ENCODE assay signal across 8 cellular contexts in genomic region chr14:104341532-104342434, GRCh38.
DNase-seq lines count a peak whose midpoint lies in the region; ATAC-seq and TF ChIP-seq lines count a peak whose summit lies in the region.

No MANE protein-coding gene starts in this region.

- no peaks in the 10 kb centered on the region for H3K4me1 ChIP-seq in A673 (ENCODE audit: insufficient read depth, low read length, poor library complexity, severe bottlenecking)
- H3K4me1 ChIP-seq in HEK293 (ENCODE audit: control insufficient read depth, insufficient read depth, low read length): no peaks in the 10 kb centered on the region
- H3K4me1 ChIP-seq in aorta (ENCODE audit: control insufficient read depth in 1 of 2, insufficient read depth in 2 of 2, low read length in 2 of 2): no peaks in the 10 kb centered on the region

- intact Hi-C loops in A673 (cut with micrococcal nuclease; ENCODE audit: unreplicated experiment): loop anchor here (10.0 kb wide), 1 partner anchor 207 kb away; the partner anchor contains the start of gene KIF26A
- intact Hi-C loops in aorta (cut with DNase I): no loop called here

- H3K9me3 ChIP-seq in A673 (ENCODE audit: low read depth, low read length, poor library complexity, severe bottlenecking) (peaks cover 4% of the 10 kb centered on the region), HEK293 (ENCODE audit: control insufficient read depth, insufficient read depth, low read depth, low read length) (no peaks in the 10 kb centered on the region), aorta (ENCODE audit: control insufficient read depth, low read length) (peaks cover 2% of the 10 kb centered on the region)

- peak; percentile 26 for ATAC-seq in aorta (ENCODE audit: low FRiP score)
- ATAC-seq in HG02571 (IDR thresholded peaks at IDR 0.05; ENCODE audit: unreplicated experiment): no peak

- no TSS peak for BruUV-seq in A673 (replicated peaks; lab: Mats Ljungman, UMichigan)

- H3K4me3 ChIP-seq in A673 (ENCODE audit: low read depth, low read length, poor library complexity, severe bottlenecking): peak overlapping the region; percentile 29
- H3K4me3 ChIP-seq in HEK293 (ENCODE audit: low read depth, low read length): peak overlapping the region; percentile 13
- H3K4me3 ChIP-seq in aorta (ENCODE audit: low read length in 2 of 2): no peak overlapping the region

- TF ChIP-seq CTCF in A673 (conservative IDR thresholded peaks at IDR 0.05; ENCODE audit: low read depth, low read length) (peak; percentile 83), HEK293 (tag by site-specific recombination; IDR thresholded peaks at IDR 0.05) (peak; percentile 90)

- DNase-seq in A673 (ENCODE audit: low spot score): peak; percentile 91
- peak; percentile 90 for DNase-seq in SW480 (ENCODE audit: low spot score)
- peak; percentile 19 for DNase-seq in iPS DF 4.7 (ENCODE audit: extremely low read depth, low spot score)
- peak in 1 of 2 donors; percentile 42 for DNase-seq in aorta
- DNase-seq in DMS114 treated with DMSO at 0.1 percent for 48 hours (lab: John Stamatoyannopoulos, UW; ENCODE audit: unreplicated experiment): no peak
- DNase-seq in C1 segment of cervical spinal cord (lab: John Stamatoyannopoulos, UW): no peak

- H3K27ac ChIP-seq in A673 (ENCODE audit: low read depth, low read length, poor library complexity, severe bottlenecking) (no peak overlapping the region), HEK293 (ENCODE audit: extremely low read depth, low read depth, low read length) (no peak overlapping the region), aorta (ENCODE audit: low read depth in 1 of 2, low read length in 2 of 2) (no peak overlapping the region)

- H3K27me3 ChIP-seq in A673 (replicated peaks; ENCODE audit: insufficient read depth, low read depth, low read length, poor library complexity) (peaks cover 17% of the 10 kb centered on the region), aorta (ENCODE audit: control insufficient read depth in 1 of 2, insufficient read depth in 2 of 2, low read length in 1 of 2) (no peaks in the 10 kb centered on the region)

- POLR2A ChIA-PET in A673 (lab: Charles Lee; ENCODE audit: low non-redundant PET) (no interaction called here), HEK293 (lab: Yijun Ruan, JAX) (interaction anchor here (0.6 to 1.5 kb wide), 3 partner anchors 15 to 422 kb away, joined by 3 to 4 read pairs (median 3); no protein-coding TSS in a partner anchor)

- CTCF ChIA-PET in A673 (lab: Charles Lee): interaction anchor here (0.9 to 1.3 kb wide), 2 partner anchors 26 to 185 kb away, joined by 3 read pairs; no protein-coding TSS in a partner anchor
- CTCF ChIA-PET in HEK293 (lab: Yijun Ruan, JAX): interaction anchor here (0.6 to 1.8 kb wide), 10 partner anchors 9 to 216 kb away, joined by 3 to 13 read pairs (median 3); no protein-coding TSS in a partner anchor

- WGBS in aorta, 2 donors: 55 to 71% methylated on average over 27 of the region's 27 CpGs

- H3K36me3 ChIP-seq in A673 (ENCODE audit: insufficient read depth, low read length, poor library complexity, severe bottlenecking) (no peaks in the 10 kb centered on the region), HEK293 (ENCODE audit: control insufficient read depth in 2 of 2, insufficient read depth in 1 of 2, low read length in 2 of 2) (no peaks in the 10 kb centered on the region), aorta (ENCODE audit: control insufficient read depth in 1 of 2, insufficient read depth in 2 of 2, low read length in 1 of 2) (no peaks in the 10 kb centered on the region)

TF ChIP-seq in HEK293, 187 proteins besides CTCF, POLR2A, EP300 and RAD21 (continues in another document):
- TF ChIP-seq ZNF2 (tag by site-specific recombination; IDR thresholded peaks at IDR 0.05) (peak; percentile 84), MYNN (tag by site-specific recombination; IDR thresholded peaks at IDR 0.05; ENCODE audit: borderline replicate concordance) (no peak), ZNF239 (tag by site-specific recombination; IDR thresholded peaks at IDR 0.05) (no peak), ATF2 (tag by site-specific recombination; IDR thresholded peaks at IDR 0.05; ENCODE audit: low read depth) (no peak), ZNF580 (tag by site-specific recombination; IDR thresholded peaks at IDR 0.05) (0 out of 2 replicates have a peak, but pooled peaks have one; percentile 48), ZNF169 (tag by site-specific recombination; IDR thresholded peaks at IDR 0.05) (no peak), ZBTB8A (tag by site-specific recombination; IDR thresholded peaks at IDR 0.05) (peak; percentile 37; the same call in 1 of the 2 replicates), SETDB1 (IDR thresholded peaks at IDR 0.05; ENCODE audit: insufficient read length, low read length) (no peak), ZNF354C (tag by site-specific recombination; IDR thresholded peaks at IDR 0.05; ENCODE audit: borderline replicate concordance, low read depth) (no peak), ZFP3 (tag by site-specific recombination; IDR thresholded peaks at IDR 0.05; ENCODE audit: low read depth) (no peak), ZNF558 (tag by site-specific recombination; IDR thresholded peaks at IDR 0.05) (peak; percentile 11; the same call in 1 of the 2 replicates), ZNF302 (tag by site-specific recombination; IDR thresholded peaks at IDR 0.05; ENCODE audit: low read depth) (no peak), BCL11A (tag by site-specific recombination; IDR thresholded peaks at IDR 0.05; ENCODE audit: low read depth) (no peak), ZNF184 (tag by site-specific recombination; IDR thresholded peaks at IDR 0.05) (no peak), ZNF585B (tag by site-specific recombination; IDR thresholded peaks at IDR 0.05) (no peak; the same call in 1 of the 2 replicates), IKZF3 (tag by site-specific recombination; IDR thresholded peaks at IDR 0.05) (peak; percentile 91), ZNF501 (tag by site-specific recombination; IDR thresholded peaks at IDR 0.05) (0 out of 2 replicates have a peak, but pooled peaks have one; percentile 43), ZNF157 (tag by site-specific recombination; IDR thresholded peaks at IDR 0.05) (no peak; the same call in 1 of the 2 replicates), PRDM6 (tag by site-specific recombination; IDR thresholded peaks at IDR 0.05) (0 out of 2 replicates have a peak, but pooled peaks have one; percentile 57), ZNF449 (tag by site-specific recombination; IDR thresholded peaks at IDR 0.05) (no peak), GLIS2 (tag by site-specific recombination; IDR thresholded peaks at IDR 0.05) (no peak), ZSCAN23 (tag by site-specific recombination; IDR thresholded peaks at IDR 0.05) (no peak), OSR2 (tag by site-specific recombination; IDR thresholded peaks at IDR 0.05) (no peak), ZNF266 (tag by site-specific recombination; IDR thresholded peaks at IDR 0.05; ENCODE audit: low read depth) (peak; percentile 14; the same call in 1 of the 2 replicates), ZNF514 (tag by site-specific recombination; IDR thresholded peaks at IDR 0.05) (no peak), ZNF571 (tag by site-specific recombination; IDR thresholded peaks at IDR 0.05) (no peak), ZNF785 (tag by site-specific recombination; IDR thresholded peaks at IDR 0.05) (no peak), ZNF529 (tag by site-specific recombination; IDR thresholded peaks at IDR 0.05; ENCODE audit: insufficient replicate concordance) (no peak), ZNF792 (tag by site-specific recombination; IDR thresholded peaks at IDR 0.05) (no peak), HOXA7 (CRISPR knock-in tag; IDR thresholded peaks at IDR 0.05; ENCODE audit: borderline replicate concordance) (no peak)

Comparison
In these comparisons a context has a peak if more than half of its experiments do, and no peak if none do; other contexts are left out.
1. DNase-seq: peak in A673 (single experiment), SW480 (single experiment) and iPS DF 4.7 (single experiment); none in DMS114 treated with DMSO at 0.1 percent for 48 hours (single experiment) and C1 segment of cervical spinal cord (0 of 14).
2. H3K4me3 ChIP-seq: peak in A673 (single experiment) and HEK293 (single experiment); none in aorta (0 of 2).